In the genomic region with DNA sequence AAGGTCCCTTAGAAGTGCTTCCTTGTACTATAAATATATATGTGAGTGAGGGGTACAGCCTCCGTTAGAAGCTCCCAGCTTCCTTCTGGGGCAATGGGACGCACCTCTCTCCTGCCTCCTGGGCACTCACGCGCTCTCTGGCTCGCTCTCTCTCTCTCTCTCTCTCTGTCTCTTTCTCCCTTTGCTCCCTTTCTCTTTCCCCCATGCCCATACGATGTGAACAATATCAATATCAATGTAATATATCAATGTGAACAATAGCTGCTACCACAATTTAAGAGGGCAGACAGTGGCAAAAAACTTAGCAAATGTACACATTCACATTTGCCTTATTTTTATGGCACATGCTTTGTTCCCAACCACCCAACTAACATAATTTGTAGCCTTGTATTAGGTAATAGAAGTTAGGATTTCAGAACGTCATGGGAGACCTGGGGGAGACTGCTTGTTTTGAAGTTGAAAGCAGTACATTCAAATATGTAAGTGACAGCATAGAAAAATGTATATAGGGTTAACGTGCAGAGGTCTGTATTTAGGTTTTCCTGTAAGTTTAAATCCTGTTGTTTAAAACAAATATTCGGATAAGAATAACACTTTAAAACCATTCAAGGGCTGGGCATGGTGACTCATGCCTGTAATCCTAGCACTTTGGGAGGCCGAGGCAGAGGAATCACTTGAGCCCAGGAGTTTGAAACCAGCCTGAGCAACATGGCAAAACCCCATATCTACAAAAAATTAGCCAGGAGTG, we compare ENCODE assay signal across 1 cellular context.
TF ChIP-seq lines count a peak whose summit lies in the region.

No MANE protein-coding gene starts in this region.

TF ChIP-seq in SK-N-SH, 30 proteins besides CTCF, POLR2A, EP300 and RAD21:
- peak; percentile 18; the same call in 1 of the 2 replicates for TF ChIP-seq FOSL2 (IDR thresholded peaks at IDR 0.05; ENCODE audit: borderline replicate concordance, low read depth)
- TF ChIP-seq JUND (IDR thresholded peaks at IDR 0.05), result 0 out of 2 replicates have a peak, but pooled peaks have one; percentile 3
